Comparison of ENCODE assay signal across 9 cellular contexts in the genomic region with DNA sequence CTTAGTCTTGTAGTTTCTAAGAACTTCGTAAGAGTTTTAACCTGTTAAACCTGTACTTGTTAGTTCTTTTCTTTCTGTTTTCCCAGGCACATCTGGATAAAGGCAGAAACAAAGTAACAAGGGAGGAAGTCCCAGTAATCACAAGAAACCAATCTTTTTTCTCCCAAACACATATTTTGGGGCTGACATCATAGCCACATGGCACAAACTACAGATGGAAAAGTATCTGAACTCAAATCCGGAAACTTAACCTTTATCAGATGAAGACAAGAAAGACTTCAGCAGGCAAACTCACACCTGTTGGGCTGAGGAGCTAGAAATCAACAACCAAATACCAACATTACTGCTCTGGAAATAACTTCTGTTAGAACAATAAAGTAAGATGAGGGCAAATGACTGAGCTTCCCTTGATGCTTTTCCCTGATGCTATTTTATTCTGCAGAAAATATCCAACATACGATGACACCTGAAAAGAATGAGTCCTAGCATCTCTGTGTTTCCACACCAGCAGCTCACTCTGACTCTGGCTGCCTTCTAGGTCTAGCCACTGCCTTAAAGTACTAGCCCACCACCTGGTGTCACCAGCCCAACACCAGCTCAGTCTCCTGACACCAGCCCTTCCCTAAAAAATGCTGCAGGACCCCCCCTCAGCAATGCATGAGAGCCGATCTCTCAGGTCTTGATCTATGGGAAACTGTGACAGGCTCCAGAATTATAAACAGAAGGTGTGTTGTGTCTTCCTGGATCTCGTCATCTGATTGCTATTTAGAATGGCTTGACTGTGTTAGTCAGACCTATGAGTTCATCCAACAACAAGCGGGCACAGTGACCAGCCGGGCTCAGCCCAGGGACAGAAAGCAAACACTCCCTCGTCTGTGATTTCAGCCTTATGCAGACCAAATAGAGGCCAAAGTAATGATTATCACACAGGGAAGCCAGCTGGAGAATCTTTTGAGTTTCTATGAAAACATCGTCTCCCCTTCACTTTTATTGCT.
DNase-seq lines count a peak whose midpoint lies in the region; ATAC-seq and FAIRE-seq lines count a peak whose summit lies in the region.
"Had no signal": no experiment of that assay in that cellular context is flagged by ENCODE, and none has a peak within 500 bp of the region (broad histone marks: within the 10 kb centered on the region; RNA-seq: fewer than 3 reads in every experiment).

No MANE protein-coding gene starts in this region.

- H3K27ac Mint-ChIP-seq in activated CD8-positive, alpha-beta T cell treated with anti-CD3 and anti-CD28 coated beads, Interleukin-2, amount 10 ng/mL, durations not matched to agents 7 days and 5 days = no peak overlapping the region
- no peak overlapping the region for H3K27ac Mint-ChIP-seq in stimulated activated memory B cell treated with anti-CD40 and anti-IgM and Interleukin-4, amounts not matched to agents 10 μg/mL and 1 μg/mL and 100 μg/mL, for 72 hours

- H3K4me3 Mint-ChIP-seq in activated CD8-positive, alpha-beta T cell treated with anti-CD3 and anti-CD28 coated beads, Interleukin-2, amount 10 ng/mL, durations not matched to agents 7 days and 5 days = no peak overlapping the region
- no peak overlapping the region for H3K4me3 Mint-ChIP-seq in stimulated activated memory B cell treated with anti-CD40 and anti-IgM and Interleukin-4, amounts not matched to agents 10 μg/mL and 1 μg/mL and 100 μg/mL, for 72 hours

- H3K27ac ChIP-seq in muscle layer of colon (ENCODE audit: low read depth, low read length) = peak overlapping the region; percentile 0

- peaks cover 6% of the 10 kb centered on the region for H3K4me1 ChIP-seq in muscle layer of colon (ENCODE audit: insufficient read depth, low read length)

- H3K9me3 ChIP-seq in muscle layer of colon (ENCODE audit: low read length) = no peaks in the 10 kb centered on the region

- no peaks in the 10 kb centered on the region for H3K27me3 ChIP-seq in muscle layer of colon (ENCODE audit: control insufficient read depth in 1 of 2, insufficient read depth in 2 of 2, low read length in 2 of 2)

- peaks cover 27% of the 10 kb centered on the region for H3K4me1 Mint-ChIP-seq in activated CD8-positive, alpha-beta T cell treated with anti-CD3 and anti-CD28 coated beads, Interleukin-2, amount 10 ng/mL, durations not matched to agents 7 days and 5 days (ENCODE audit: low read depth)
- H3K4me1 Mint-ChIP-seq in stimulated activated memory B cell treated with anti-CD40 and anti-IgM and Interleukin-4, amounts not matched to agents 10 μg/mL and 1 μg/mL and 100 μg/mL, for 72 hours = no peaks in the 10 kb centered on the region

- POLR2A ChIA-PET in activated CD8-positive, alpha-beta T cell treated with anti-CD3 and anti-CD28 coated beads, Interleukin-2, amount 10 ng/mL, durations not matched to agents 7 days and 5 days (lab: Charles Lee) = no interaction called here

- peak; percentile 97 for FAIRE-seq in endometrium (lab: Jason Lieb, UNC)

- no peaks in the 10 kb centered on the region for H3K9me3 Mint-ChIP-seq in activated CD8-positive, alpha-beta T cell treated with anti-CD3 and anti-CD28 coated beads, Interleukin-2, amount 10 ng/mL, durations not matched to agents 7 days and 5 days (ENCODE audit: insufficient read depth)
- no peaks in the 10 kb centered on the region for H3K9me3 Mint-ChIP-seq in stimulated activated memory B cell treated with anti-CD40 and anti-IgM and Interleukin-4, amounts not matched to agents 10 μg/mL and 1 μg/mL and 100 μg/mL, for 72 hours

- no peaks in the 10 kb centered on the region for H3K27me3 Mint-ChIP-seq in activated CD8-positive, alpha-beta T cell treated with anti-CD3 and anti-CD28 coated beads, Interleukin-2, amount 10 ng/mL, durations not matched to agents 7 days and 5 days (ENCODE audit: low read depth)
- no peaks in the 10 kb centered on the region for H3K27me3 Mint-ChIP-seq in stimulated activated memory B cell treated with anti-CD40 and anti-IgM and Interleukin-4, amounts not matched to agents 10 μg/mL and 1 μg/mL and 100 μg/mL, for 72 hours
- H3K27me3 Mint-ChIP-seq: CD4-positive, CD25-positive, alpha-beta regulatory T cell had no signal

- no peak overlapping the region for H3K9ac ChIP-seq in muscle layer of colon (ENCODE audit: low read length)

- CTCF ChIA-PET in activated CD8-positive, alpha-beta T cell treated with anti-CD3 and anti-CD28 coated beads, Interleukin-2, amount 10 ng/mL, durations not matched to agents 7 days and 5 days (lab: Charles Lee) = no interaction called here

- DNase-seq in A172 (ENCODE audit: low spot score) (peak; percentile 97), LHCN-M2 (ENCODE audit: low read depth) (peak; percentile 92), globus pallidus (ENCODE audit: low spot score) (no peak)
- DNase-seq in activated CD8-positive, alpha-beta T cell treated with anti-CD3 and anti-CD28 coated beads, Interleukin-2, amount 10 ng/mL, durations not matched to agents 7 days and 5 days = no peak
- DNase-seq: CD4-positive, CD25-positive, alpha-beta regulatory T cell had no signal

- no peak for ATAC-seq in activated CD8-positive, alpha-beta T cell treated with anti-CD3 and anti-CD28 coated beads, Interleukin-2, amount 10 ng/mL, durations not matched to agents 7 days and 5 days
- no peak for ATAC-seq in stimulated activated memory B cell treated with anti-CD40 and anti-IgM and Interleukin-4, amounts not matched to agents 10 μg/mL and 1 μg/mL and 100 μg/mL, for 72 hours
- no peak for ATAC-seq in GM21737 (IDR thresholded peaks at IDR 0.05; ENCODE audit: unreplicated experiment)

- H3K4me3 ChIP-seq in muscle layer of colon (ENCODE audit: low read depth in 1 of 2, low read length in 2 of 2) = no peak overlapping the region

- no peaks in the 10 kb centered on the region for H3K36me3 Mint-ChIP-seq in activated CD8-positive, alpha-beta T cell treated with anti-CD3 and anti-CD28 coated beads, Interleukin-2, amount 10 ng/mL, durations not matched to agents 7 days and 5 days (ENCODE audit: low read depth)
- peaks cover 22% of the 10 kb centered on the region for H3K36me3 Mint-ChIP-seq in stimulated activated memory B cell treated with anti-CD40 and anti-IgM and Interleukin-4, amounts not matched to agents 10 μg/mL and 1 μg/mL and 100 μg/mL, for 72 hours

- H3K36me3 ChIP-seq in muscle layer of colon (ENCODE audit: insufficient read depth, low read length) = no peaks in the 10 kb centered on the region

Comparison
In these comparisons a context has a peak if more than half of its experiments do, and no peak if none do; other contexts are left out.
1. DNase-seq: peak in A172 (single experiment) and LHCN-M2 (single experiment); none in activated CD8-positive, alpha-beta T cell treated with anti-CD3 and anti-CD28 coated beads, Interleukin-2, amount 10 ng/mL, durations not matched to agents 7 days and 5 days (single experiment) and globus pallidus (single experiment).